In the genomic region with DNA sequence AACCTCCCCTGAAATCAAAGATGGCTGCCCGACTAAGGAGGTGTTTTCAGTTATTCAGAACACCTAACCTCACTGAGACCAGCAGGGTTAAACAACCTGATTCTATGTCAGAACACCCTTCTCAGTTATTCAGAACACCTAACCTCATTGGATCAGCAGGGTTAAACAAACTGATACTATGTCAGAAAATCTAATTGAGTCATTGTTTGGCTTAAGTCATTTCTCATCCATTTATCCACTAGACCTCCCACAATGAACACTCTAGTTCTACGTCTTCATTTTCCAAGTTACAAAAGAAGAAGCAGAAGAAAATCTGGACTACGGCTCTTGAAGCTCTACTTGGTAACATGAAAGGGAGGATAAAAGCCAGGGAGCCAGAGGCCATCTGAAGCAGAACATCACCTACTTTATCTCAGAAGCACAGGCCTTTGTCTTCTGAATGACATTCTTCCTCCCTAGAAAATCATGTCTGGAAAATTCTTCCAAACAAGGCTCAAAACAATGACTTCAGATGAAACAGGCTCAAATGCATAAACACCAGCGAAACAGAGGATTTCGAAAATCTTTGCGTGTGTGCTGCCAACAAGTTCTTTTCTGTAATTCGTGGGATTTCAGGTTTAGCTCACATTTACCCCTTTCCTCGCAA, we compare ENCODE assay signal across 16 cellular contexts. TPM values are rescaled to one million over a fixed set of nuclear protein-coding genes. Genes with fewer than 3 reads are reported as not detected.
DNase-seq lines count a peak whose midpoint lies in the region; ATAC-seq and TF ChIP-seq lines count a peak whose summit lies in the region.
"Had no signal": no experiment of that assay in that cellular context is flagged by ENCODE, and none has a peak within 500 bp of the region (broad histone marks: within the 10 kb centered on the region; RNA-seq: fewer than 3 reads in every experiment).

No MANE protein-coding gene starts in this region.

- no peak for DNase-seq in left ventricle myocardium superior
- DNase-seq in right cardiac atrium = no peak
- no peak for DNase-seq in endodermal cell
- no peak for DNase-seq in neural crest cell (ENCODE audit: low read depth, low spot score)
- DNase-seq in ureter (ENCODE audit: low spot score) = no peak
- DNase-seq in inferior parietal cortex (ENCODE audit: extremely low spot score) = no peak
- DNase-seq in NCI-H1105 (lab: John Stamatoyannopoulos, UW) = no peak
- no peak for DNase-seq in omental fat pad (ENCODE audit: low spot score)
- DNase-seq: dorsolateral prefrontal cortex, hypothalamus, NCI-H226, small intestine, thyroid gland had no signal

- H3K9ac ChIP-seq in endodermal cell (ENCODE audit: extremely low read depth, low read length, poor library complexity, severe bottlenecking) = no peak overlapping the region

- H3K9me3 Mint-ChIP-seq in endodermal cell (no peaks in the 10 kb centered on the region), neural crest cell (peaks cover 3% of the 10 kb centered on the region)

- 57% methylated on average over 8 of the region's 8 CpGs for WGBS in right cardiac atrium
- WGBS in endodermal cell (ENCODE audit: insufficient coverage in 1 of 2, insufficient read length in 1 of 2), 2 experiments = 88 to 92% methylated on average over 6 to 8 of the region's 8 CpGs

- H3K4me3 Mint-ChIP-seq in endodermal cell (no peak overlapping the region), neural crest cell (no peak overlapping the region)
- H3K4me3 Mint-ChIP-seq: activated naive CD8-positive, alpha-beta T cell had no signal

- H3K9me3 ChIP-seq in right cardiac atrium (ENCODE audit: control insufficient read depth, low read length) (no peaks in the 10 kb centered on the region), endodermal cell (ENCODE audit: control insufficient read depth, low read length) (no peaks in the 10 kb centered on the region)
- H3K9me3 ChIP-seq: HAP-1, thyroid gland had no signal

- intact Hi-C loops in left ventricle myocardium superior (cut with micrococcal nuclease) (no loop called here), right cardiac atrium (cut with DNase I) (no loop called here)

- no peaks in the 10 kb centered on the region for H3K36me3 ChIP-seq in endodermal cell (ENCODE audit: control insufficient read depth, insufficient read depth, low read length)
- H3K36me3 ChIP-seq: HAP-1, thyroid gland had no signal

- H3K36me3 Mint-ChIP-seq in endodermal cell (ENCODE audit: low read depth) (no peaks in the 10 kb centered on the region), neural crest cell (ENCODE audit: low read depth) (no peaks in the 10 kb centered on the region)
- H3K36me3 Mint-ChIP-seq: activated naive CD8-positive, alpha-beta T cell had no signal

- H3K27me3 Mint-ChIP-seq in endodermal cell (ENCODE audit: insufficient read depth) = peaks cover 15% of the 10 kb centered on the region
- peaks cover 3% of the 10 kb centered on the region for H3K27me3 Mint-ChIP-seq in neural crest cell (ENCODE audit: low read depth)

- no peak overlapping the region for H3K27ac ChIP-seq in right cardiac atrium (ENCODE audit: low read length)
- H3K27ac ChIP-seq in endodermal cell (ENCODE audit: low read depth, low read length) = peak overlapping the region; percentile 38
- H3K27ac ChIP-seq: dorsolateral prefrontal cortex had no signal

- H3K4me1 Mint-ChIP-seq in endodermal cell (no peaks in the 10 kb centered on the region), neural crest cell (peaks cover 10% of the 10 kb centered on the region)

- no peak overlapping the region for H3K27ac Mint-ChIP-seq in endodermal cell
- peak overlapping the region; percentile 58 for H3K27ac Mint-ChIP-seq in neural crest cell (ENCODE audit: unreplicated experiment)
- H3K27ac Mint-ChIP-seq: activated naive CD8-positive, alpha-beta T cell had no signal

- H3K4me3 ChIP-seq in right cardiac atrium (ENCODE audit: low read length) (no peak overlapping the region), endodermal cell (ENCODE audit: low read length) (no peak overlapping the region)
- H3K4me3 ChIP-seq: dorsolateral prefrontal cortex, HAP-1, thyroid gland had no signal

- peak; percentile 26 for ATAC-seq in left ventricle myocardium superior
- no peak for ATAC-seq in right cardiac atrium
- ATAC-seq in omental fat pad (ENCODE audit: low FRiP score) = no peak

- H3K4me1 ChIP-seq in right cardiac atrium (ENCODE audit: control insufficient read depth, insufficient read depth, low read length) (peaks cover 2% of the 10 kb centered on the region), endodermal cell (ENCODE audit: control insufficient read depth, insufficient read depth, low read length) (no peaks in the 10 kb centered on the region)
- H3K4me1 ChIP-seq: HAP-1, thyroid gland had no signal

- H3K27me3 ChIP-seq in right cardiac atrium (ENCODE audit: control insufficient read depth, insufficient read depth) = no peaks in the 10 kb centered on the region
- H3K27me3 ChIP-seq in endodermal cell (ENCODE audit: control insufficient read depth, insufficient read depth, low read length, poor library complexity, severe bottlenecking) = no peaks in the 10 kb centered on the region
- H3K27me3 ChIP-seq: thyroid gland had no signal

- no peak for TF ChIP-seq CTCF in endodermal cell (conservative IDR thresholded peaks at IDR 0.05)
- TF ChIP-seq CTCF in neural crest cell (conservative IDR thresholded peaks at IDR 0.05) = no peak
- no peak for TF ChIP-seq CTCF in omental fat pad (IDR thresholded peaks at IDR 0.05)

RNA-seq across cellular contexts. Expression of a gene that starts 35.4 kb away (rescaled TPM):
- 47.6 TPM for total RNA-seq in left ventricle myocardium superior
- 10 to 100 TPM; 41.6 to 60.4 (median 51.2) TPM for total RNA-seq in right cardiac atrium
- polyA plus RNA-seq in right cardiac atrium = 44.1 TPM
- 1 to 10 TPM; 2.8 to 4.9 TPM for total RNA-seq in endodermal cell
- 40.8 TPM for polyA plus RNA-seq in endodermal cell (2013, experiment 1 of 2)
- 59.6 TPM for polyA plus RNA-seq in endodermal cell (2013, experiment 2 of 2)
- total RNA-seq in neural crest cell = 3.9 and 4.6 TPM in 2 replicates
- total RNA-seq in ureter = 147 TPM
- total RNA-seq in omental fat pad = 100 to 1,000 TPM; 117 to 338 (median 180) TPM

RNA-seq across cellular contexts. Expression of a gene that starts 38.6 kb away (rescaled TPM):
- not detected for total RNA-seq in left ventricle myocardium superior
- not detected for total RNA-seq in right cardiac atrium
- not detected for polyA plus RNA-seq in right cardiac atrium
- total RNA-seq in endodermal cell = not detected
- polyA plus RNA-seq in endodermal cell (2013, experiment 1 of 2) = not detected
- not detected for polyA plus RNA-seq in endodermal cell (2013, experiment 2 of 2)
- total RNA-seq in neural crest cell = not detected in 2 replicates
- total RNA-seq in ureter = not detected
- total RNA-seq in omental fat pad = not detected
- total RNA-seq: dorsolateral prefrontal cortex, RPMI7951, thyroid gland had no signal
- polyA plus RNA-seq: small intestine had no signal
